ENCODE assay signal across 8 cellular contexts in the genomic region with DNA sequence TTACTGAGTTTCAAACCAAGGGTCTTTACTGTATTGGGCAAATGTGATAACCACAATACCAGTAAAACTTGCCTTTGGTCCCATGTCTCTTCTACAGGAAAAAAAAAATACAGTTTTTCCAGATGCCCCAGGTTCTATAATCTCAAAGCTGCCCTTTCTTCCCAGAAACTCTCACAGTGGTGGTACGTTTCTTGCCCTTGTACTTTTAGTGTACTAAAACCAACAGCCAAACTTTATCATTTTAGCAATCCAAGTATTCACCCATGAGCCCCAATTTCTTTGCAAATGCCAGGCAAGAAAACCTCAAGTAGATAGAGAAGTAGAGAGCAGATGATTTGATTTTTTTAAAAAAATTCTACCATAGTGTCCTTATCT.
A peak's percentile ranks its signal among the peaks of the same experiment; 100 is the strongest.
DNase-seq lines count a peak whose midpoint lies in the region; ATAC-seq, FAIRE-seq and TF ChIP-seq lines count a peak whose summit lies in the region.

No MANE protein-coding gene starts in this region.

- no peaks in the 10 kb centered on the region for H3K36me3 ChIP-seq in BLaER1 treated with 17β-estradiol and CSF1 and Interleukin-3, amounts not matched to agents 10 nM and 100 nM
- no peaks in the 10 kb centered on the region for H3K36me3 ChIP-seq in brain microvascular endothelial cell (replicated peaks)

- peak overlapping the region; percentile 8 to 92 (median 60); a peak in 19 of 22 replicates for H3K9ac ChIP-seq in BLaER1 treated with 17β-estradiol and CSF1 and Interleukin-3, amounts not matched to agents 10 nM and 100 nM

- peaks cover 39 to 54% (median 51%) of the 10 kb centered on the region in 10 experiments for H3K4me1 ChIP-seq in BLaER1 treated with 17β-estradiol and CSF1 and Interleukin-3, amounts not matched to agents 10 nM and 100 nM

- no peak for FAIRE-seq in HTR-8/SVneo (lab: Jason Lieb, UNC)

- H3K27me3 ChIP-seq in BLaER1 treated with 17β-estradiol and CSF1 and Interleukin-3, amounts not matched to agents 10 nM and 100 nM: peaks cover 0 to 10% (median 0%) of the 10 kb centered on the region in 11 experiments; a peak in 4 of 22 replicates
- no peaks in the 10 kb centered on the region for H3K27me3 ChIP-seq in brain microvascular endothelial cell (replicated peaks)

- H3K4me2 ChIP-seq in BLaER1 treated with 17β-estradiol and CSF1 and Interleukin-3, amounts not matched to agents 10 nM and 100 nM: peak overlapping the region; percentile 69 to 93 (median 85)

- POLR2A ChIA-PET in naive thymus-derived CD8-positive, alpha-beta T cell (lab: Charles Lee): interaction anchor here (0.8 to 6.1 kb wide), 14 partner anchors 11 to 1734 kb away, joined by 3 to 32 read pairs (median 6); a partner anchor contains a TSS

- H3K4me3 Mint-ChIP-seq in IgD-negative memory B cell: peak overlapping the region; percentile 80 to 95 (median 92)
- peak overlapping the region in 9 of 10 donors; percentile 51 to 96 (median 88) for H3K4me3 Mint-ChIP-seq in naive thymus-derived CD8-positive, alpha-beta T cell

- DNase-seq in brain microvascular endothelial cell (no peak), HTR-8/SVneo (ENCODE audit: insufficient read length, low spot score) (no peak), midbrain (lab: John Stamatoyannopoulos, UW) (no peak), NCI-H1092 (lab: John Stamatoyannopoulos, UW) (no peak), NCI-H526 treated with DMSO at 0.1 percent for 48 hours (lab: John Stamatoyannopoulos, UW) (no peak)
- DNase-seq in naive thymus-derived CD8-positive, alpha-beta T cell: no peak

- H3K27ac ChIP-seq in BLaER1 treated with 17β-estradiol and CSF1 and Interleukin-3, amounts not matched to agents 10 nM and 100 nM: peak overlapping the region in 9 of 11 experiments; percentile 34 to 97 (median 94); a peak in 16 of 22 replicates
- H3K27ac ChIP-seq in brain microvascular endothelial cell: no peak overlapping the region

- TF ChIP-seq CTCF in brain microvascular endothelial cell (IDR thresholded peaks at IDR 0.05; ENCODE audit: low read depth, low read length, missing control alignments): no peak

- H3K4me3 ChIP-seq in BLaER1 treated with 17β-estradiol and CSF1 and Interleukin-3, amounts not matched to agents 10 nM and 100 nM: peak overlapping the region; percentile 46 to 89 (median 74); a peak in 19 of 20 replicates
- H3K4me3 ChIP-seq in brain microvascular endothelial cell (ENCODE audit: low read depth, low read length): peak overlapping the region; percentile 91

- no peak for ATAC-seq in naive thymus-derived CD8-positive, alpha-beta T cell

- no peaks in the 10 kb centered on the region for H4K20me1 ChIP-seq in BLaER1 treated with 17β-estradiol and CSF1 and Interleukin-3, amounts not matched to agents 10 nM and 100 nM

- no peaks in the 10 kb centered on the region for H3K9me3 ChIP-seq in BLaER1 treated with 17β-estradiol and CSF1 and Interleukin-3, amounts not matched to agents 10 nM and 100 nM (replicated peaks in 1 of 11)

- in situ Hi-C loops in brain microvascular endothelial cell (cut with HindIII; ENCODE audit: low pct_ligation_motif_present, low sequenced_read_pairs): no loop called here

- peaks cover 17 to 45% (median 30%) of the 10 kb centered on the region in 3 donors for H3K4me1 Mint-ChIP-seq in IgD-negative memory B cell
- H3K4me1 Mint-ChIP-seq in naive thymus-derived CD8-positive, alpha-beta T cell: peaks cover 21 to 52% (median 34%) of the 10 kb centered on the region in 4 donors

- no peaks in the 10 kb centered on the region for H3K27me3 Mint-ChIP-seq in IgD-negative memory B cell
- H3K27me3 Mint-ChIP-seq in naive thymus-derived CD8-positive, alpha-beta T cell: peaks cover 0 to 2% (median 0%) of the 10 kb centered on the region in 5 donors

- H3K9me3 Mint-ChIP-seq in IgD-negative memory B cell: no peaks in the 10 kb centered on the region
- H3K9me3 Mint-ChIP-seq in naive thymus-derived CD8-positive, alpha-beta T cell: peaks cover 0 to 2% (median 0%) of the 10 kb centered on the region in 9 donors

- H3K36me3 Mint-ChIP-seq in IgD-negative memory B cell: no peaks in the 10 kb centered on the region
- peaks cover 0 to 4% (median 0%) of the 10 kb centered on the region in 3 donors for H3K36me3 Mint-ChIP-seq in naive thymus-derived CD8-positive, alpha-beta T cell

- H3K27ac Mint-ChIP-seq in IgD-negative memory B cell: peak overlapping the region; percentile 20 to 99 (median 91)
- H3K27ac Mint-ChIP-seq in naive thymus-derived CD8-positive, alpha-beta T cell: peak overlapping the region in 5 of 10 donors; percentile 19 to 99 (median 79)
